In genomic region chr11:77037057-77037456, GRCh38 we compare ENCODE assay signal across 1 cellular context.
TF ChIP-seq lines count a peak whose summit lies in the region.

No MANE protein-coding gene starts in this region.

TF ChIP-seq in K562, 482 proteins besides CTCF, POLR2A, EP300 and RAD21:
- TF ChIP-seq STAT5A (IDR thresholded peaks at IDR 0.05; ENCODE audit: borderline replicate concordance, low read length) (no peak), RBFOX2 (IDR thresholded peaks at IDR 0.05; ENCODE audit: low read depth, low read length) (no peak), ZFPM2 (CRISPR knock-in tag; IDR thresholded peaks at IDR 0.05) (no peak), HMGXB4 (CRISPR knock-in tag; IDR thresholded peaks at IDR 0.05) (no peak), ZNF830 (CRISPR knock-in tag; IDR thresholded peaks at IDR 0.05) (no peak), PML (IDR thresholded peaks at IDR 0.05; ENCODE audit: low read length) (no peak), ATF7 (IDR thresholded peaks at IDR 0.05) (no peak), ZSCAN32 (CRISPR knock-in tag; IDR thresholded peaks at IDR 0.05) (no peak), SNIP1 (IDR thresholded peaks at IDR 0.05; ENCODE audit: low read depth) (no peak), TAF9B (IDR thresholded peaks at IDR 0.05; ENCODE audit: partially characterized antibody) (no peak), E2F5 (CRISPR knock-in tag; IDR thresholded peaks at IDR 0.05) (no peak)
